Comparison of ENCODE assay signal across 27 cellular contexts in genomic region chr4:61376301-61376700, GRCh38.
"Had no signal": no experiment of that assay in that cellular context is flagged by ENCODE, and none has a peak within 500 bp of the region (broad histone marks: within the 10 kb centered on the region; RNA-seq: fewer than 3 reads in every experiment).

No MANE protein-coding gene starts in this region.

- H3K36me3 Mint-ChIP-seq: naive B cell; stimulated activated naive B cell treated with anti-CD40 and anti-IgM and Interleukin-4, amounts not matched to agents 10 μg/mL and 1 μg/mL and 100 μg/mL, for 72 hours had no signal

- H3K9me3 ChIP-seq: colonic mucosa, esophagus squamous epithelium, mucosa of descending colon, neutrophil, pancreas, right lobe of liver, transverse colon, upper lobe of right lung had no signal

- H3K27me3 ChIP-seq: colonic mucosa, esophagus squamous epithelium, hepatocyte, neutrophil, pancreas, right lobe of liver, transverse colon, upper lobe of right lung, uterus had no signal

- ATAC-seq: effector memory CD8-positive, alpha-beta T cell; mucosa of descending colon; natural killer cell treated with Interleukin-12 subunit alpha and Interleukin-12 subunit beta and Interleukin-15 and Interleukin-18, amount 100 ng/mL, for 72 hours; pancreas; right lobe of liver; stimulated activated naive B cell treated with anti-CD40 and anti-IgM and Interleukin-4, amounts not matched to agents 10 μg/mL and 1 μg/mL and 100 μg/mL, for 72 hours; upper lobe of right lung had no signal

- H3K4me1 ChIP-seq: colonic mucosa, pancreas, right lobe of liver, transverse colon, upper lobe of right lung, uterus had no signal

- H3K27me3 Mint-ChIP-seq: effector memory CD8-positive, alpha-beta T cell; naive B cell; natural killer cell treated with Interleukin-12 subunit alpha and Interleukin-12 subunit beta and Interleukin-15 and Interleukin-18, amount 100 ng/mL, for 72 hours; stimulated activated naive B cell treated with anti-CD40 and anti-IgM and Interleukin-4, amounts not matched to agents 10 μg/mL and 1 μg/mL and 100 μg/mL, for 72 hours; stimulated activated naive CD8-positive, alpha-beta T cell treated with anti-CD3 and anti-CD28 coated beads, Interleukin-15, Interleukin-2, amounts not matched to agents 100 ng/mL and 50 ng/mL, for 24 hours had no signal

- H3K27ac Mint-ChIP-seq: effector memory CD8-positive, alpha-beta T cell; mesothelial cell of epicardium; naive B cell; natural killer cell treated with Interleukin-12 subunit alpha and Interleukin-12 subunit beta and Interleukin-15 and Interleukin-18, amount 100 ng/mL, for 72 hours; stimulated activated naive B cell treated with anti-CD40 and anti-IgM and Interleukin-4, amounts not matched to agents 10 μg/mL and 1 μg/mL and 100 μg/mL, for 72 hours; stimulated activated naive CD8-positive, alpha-beta T cell treated with anti-CD3 and anti-CD28 coated beads, Interleukin-15, Interleukin-2, amounts not matched to agents 100 ng/mL and 50 ng/mL, for 24 hours had no signal

- H3K27ac ChIP-seq: colonic mucosa, esophagus squamous epithelium, hepatocyte, neutrophil, pancreas, right lobe of liver, thoracic aorta, transverse colon, upper lobe of right lung, uterus had no signal

- H3K36me3 ChIP-seq: colonic mucosa, esophagus squamous epithelium, neutrophil, pancreas, right lobe of liver, thoracic aorta, transverse colon, upper lobe of right lung, uterus had no signal

- DNase-seq: colonic mucosa; dermis blood vessel endothelial cell; effector memory CD8-positive, alpha-beta T cell; erythroblast; esophagus squamous epithelium; head of caudate nucleus; kidney glomerular epithelial cell; mesenchymal stem cell; mucosa of descending colon; naive B cell; pancreas; retina; right lobe of liver; small intestine; stimulated activated CD4-positive, alpha-beta T cell treated with anti-CD3 and anti-CD28 coated beads, Interleukin-15, amount 100 ng/mL, for 24 hours; stimulated activated CD4-positive, alpha-beta T cell treated with anti-CD3 and anti-CD28 coated beads, Interleukin-2, amount 100 ng/mL, for 48 hours; stimulated activated naive B cell treated with anti-CD40 and anti-IgM and Interleukin-4, amounts not matched to agents 10 μg/mL and 1 μg/mL and 100 μg/mL, for 72 hours; transverse colon; upper lobe of right lung; uterus had no signal

- H3K4me1 Mint-ChIP-seq: naive B cell; stimulated activated naive B cell treated with anti-CD40 and anti-IgM and Interleukin-4, amounts not matched to agents 10 μg/mL and 1 μg/mL and 100 μg/mL, for 72 hours had no signal

- H3K4me3 ChIP-seq: colonic mucosa, esophagus squamous epithelium, hepatocyte, mucosa of descending colon, pancreas, right lobe of liver, thoracic aorta, transverse colon, upper lobe of right lung, uterus had no signal

- H3K4me3 Mint-ChIP-seq: effector memory CD8-positive, alpha-beta T cell; mesothelial cell of epicardium; naive B cell; natural killer cell treated with Interleukin-12 subunit alpha and Interleukin-12 subunit beta and Interleukin-15 and Interleukin-18, amount 100 ng/mL, for 72 hours; neural crest cell; stimulated activated naive B cell treated with anti-CD40 and anti-IgM and Interleukin-4, amounts not matched to agents 10 μg/mL and 1 μg/mL and 100 μg/mL, for 72 hours; stimulated activated naive CD8-positive, alpha-beta T cell treated with anti-CD3 and anti-CD28 coated beads, Interleukin-15, Interleukin-2, amounts not matched to agents 100 ng/mL and 50 ng/mL, for 24 hours had no signal
